8 cellular contexts compared by ENCODE assay signal in genomic region chr17:82031303-82031884, GRCh38. TPM values are rescaled to one million over a fixed set of nuclear protein-coding genes. Genes with fewer than 3 reads are reported as not detected.
DNase-seq lines count a peak whose midpoint lies in the region; ATAC-seq, FAIRE-seq and TF ChIP-seq lines count a peak whose summit lies in the region.

TSS of gene RAC3 (plus strand) at chr17:82031678. CDS start at chr17:82031762, 84 bp downstream.

- peak; percentile 10 for DNase-seq in CD1c-positive myeloid dendritic cell (ENCODE audit: extremely low spot score)
- peak; percentile 35 to 62 for DNase-seq in HAP-1 (ENCODE audit: low spot score in 2 of 2)
- peak; percentile 58 for DNase-seq in SK-MEL-5 (ENCODE audit: low read depth, low spot score)
- DNase-seq in endothelial cell of umbilical vein (ENCODE audit: low read depth, low spot score): no peak
- DNase-seq in nephron progenitor cell: peak; percentile 67
- DNase-seq in NK-92 (lab: John Stamatoyannopoulos, UW; ENCODE audit: unreplicated experiment): no peak
- DNase-seq in NCI-H2107 (lab: John Stamatoyannopoulos, UW): no peak

- H3K4me1 Mint-ChIP-seq in nephron progenitor cell: peaks cover 28% of the 10 kb centered on the region

- no peaks in the 10 kb centered on the region for H3K9me3 Mint-ChIP-seq in nephron progenitor cell

- H3K9me1 ChIP-seq in endothelial cell of umbilical vein (replicated peaks; ENCODE audit: control insufficient read depth, extremely low read depth, insufficient read depth, low read length): no peaks in the 10 kb centered on the region

- no peak within 1 kb of the TSS for H3K27ac Mint-ChIP-seq in nephron progenitor cell

- H3K4me2 ChIP-seq in endothelial cell of umbilical vein (ENCODE audit: insufficient read depth, low read length): peak within 1 kb of the TSS; percentile 80

- H3K4me3 ChIP-seq in HAP-1 (peak within 1 kb of the TSS; percentile 54), endothelial cell of umbilical vein (replicated peaks in 1 of 3; ENCODE audit: insufficient read depth in 1 of 3, low read depth in 1 of 3, low read length in 3 of 3) (peak within 1 kb of the TSS; percentile 51 to 78 (median 59))

- H4K20me1 ChIP-seq in endothelial cell of umbilical vein (replicated peaks; ENCODE audit: control insufficient read depth, extremely low read depth, insufficient read depth, low read length): no peaks in the 10 kb centered on the region

- no peak for TF ChIP-seq POLR2A in endothelial cell of umbilical vein (IDR thresholded peaks at IDR 0.05; ENCODE audit: low read depth, low read length)

- peak within 1 kb of the TSS; percentile 80 for H3K4me3 Mint-ChIP-seq in nephron progenitor cell

- CTCF ChIA-PET in endothelial cell of umbilical vein (lab: Charles Lee): interaction anchor here (0.9 to 4.2 kb wide), 19 partner anchors 10 to 290 kb away, joined by 3 to 127 read pairs (median 6); partner anchors contain the start of genes CENPX, CSNK1D, FASN and GPS1

- BruUV-seq in endothelial cell of umbilical vein (replicated peaks; lab: Mats Ljungman, UMichigan): no TSS peak

- no peak within 1 kb of the TSS for H3K27ac ChIP-seq in endothelial cell of umbilical vein (ENCODE audit: insufficient read depth, low read depth, low read length)

- no peak for TF ChIP-seq CTCF in endothelial cell of umbilical vein (IDR thresholded peaks at IDR 0.05; ENCODE audit: extremely low read depth in 1 of 2, insufficient read depth in 1 of 2, low read depth in 1 of 2, low read length in 2 of 2)
- TF ChIP-seq CTCF in nephron progenitor cell (IDR thresholded peaks at IDR 0.05): no peak

- ATAC-seq in HG03159 (IDR thresholded peaks at IDR 0.05; ENCODE audit: unreplicated experiment): no peak

- POLR2A ChIA-PET in endothelial cell of umbilical vein (lab: Charles Lee): no interaction called here

- no peak for FAIRE-seq in endothelial cell of umbilical vein (lab: Jason Lieb, UNC)

- no peaks in the 10 kb centered on the region for H3K27me3 ChIP-seq in HAP-1 (ENCODE audit: low read depth)
- no peaks in the 10 kb centered on the region for H3K27me3 ChIP-seq in endothelial cell of umbilical vein (ENCODE audit: control insufficient read depth in 2 of 2, insufficient read depth in 2 of 2, low read length in 2 of 2)

- dilution Hi-C loops in endothelial cell of umbilical vein (cut with MboI; ENCODE audit: extremely low pct_ligation_motif_present, low sequenced_read_pairs): no loop called here

- intact Hi-C loops in endothelial cell of umbilical vein (cut with micrococcal nuclease): loop anchor here (2.0 to 10.0 kb wide), 3 partner anchors 67 to 383 kb away; partner anchors contain the start of genes FASN, HEXD and OGFOD3

- in situ Hi-C loops in HAP-1 (cut with MboI; ENCODE audit: low sequenced_read_pairs) (loop anchor here (5.0 kb wide), 1 partner anchor 126 kb away; no protein-coding TSS in a partner anchor), SK-MEL-5 (cut with HindIII; ENCODE audit: low pct_unique_long_range_greater_than_20kb, low sequenced_read_pairs) (loop anchor here (10.0 kb wide), 1 partner anchor 103 kb away; no protein-coding TSS in a partner anchor)

- H3K9ac ChIP-seq in endothelial cell of umbilical vein (replicated peaks; ENCODE audit: extremely low read depth, insufficient read depth, low read length): peak within 1 kb of the TSS; percentile 41

- H3K27me3 Mint-ChIP-seq in nephron progenitor cell (ENCODE audit: low read depth, poor library complexity): peaks cover 9% of the 10 kb centered on the region

- H2AFZ ChIP-seq in endothelial cell of umbilical vein (ENCODE audit: low read depth, low read length): peak within 1 kb of the TSS; percentile 92

- H3K36me3 Mint-ChIP-seq in nephron progenitor cell (ENCODE audit: low read depth): no peaks in the 10 kb centered on the region

- H3K4me1 ChIP-seq in HAP-1: peaks cover 6% of the 10 kb centered on the region; the same call in 1 of the 2 replicates
- peaks cover 11% of the 10 kb centered on the region for H3K4me1 ChIP-seq in endothelial cell of umbilical vein (ENCODE audit: control insufficient read depth, extremely low read depth, insufficient read depth, low read length)

- peaks cover 4% of the 10 kb centered on the region for H3K79me2 ChIP-seq in endothelial cell of umbilical vein (ENCODE audit: control insufficient read depth, insufficient read depth, low read length)

- H3K9me3 ChIP-seq in HAP-1: no peaks in the 10 kb centered on the region
- H3K9me3 ChIP-seq in endothelial cell of umbilical vein (replicated peaks; ENCODE audit: control insufficient read depth, insufficient read depth, low read length): no peaks in the 10 kb centered on the region

- peaks cover 44% of the 10 kb centered on the region for H3K36me3 ChIP-seq in HAP-1 (replicated peaks)
- H3K36me3 ChIP-seq in endothelial cell of umbilical vein (ENCODE audit: control insufficient read depth in 2 of 2, extremely low read depth in 1 of 2, insufficient read depth in 2 of 2, low read length in 2 of 2): no peaks in the 10 kb centered on the region

TF ChIP-seq in endothelial cell of umbilical vein, 7 proteins besides CTCF, POLR2A, EP300 and RAD21:
- no peak for TF ChIP-seq EZH2 (IDR thresholded peaks at IDR 0.05; ENCODE audit: borderline replicate concordance, low read depth, low read length, severe bottlenecking)
- no peak for TF ChIP-seq MYC (IDR thresholded peaks at IDR 0.05; ENCODE audit: low read depth, low read length)
- TF ChIP-seq FOS (IDR thresholded peaks at IDR 0.05; ENCODE audit: borderline replicate concordance, insufficient read depth, low read length): no peak
- no peak for TF ChIP-seq MAX (IDR thresholded peaks at IDR 0.05; ENCODE audit: insufficient read depth, insufficient read length)
- TF ChIP-seq POLR2AphosphoS5 (IDR thresholded peaks at IDR 0.05; ENCODE audit: insufficient read depth, low read depth, low read length): no peak
- TF ChIP-seq GATA2 (IDR thresholded peaks at IDR 0.05; ENCODE audit: insufficient read depth, insufficient read length, low read depth, low read length): no peak
- no peak for TF ChIP-seq JUN (IDR thresholded peaks at IDR 0.05; ENCODE audit: borderline replicate concordance, insufficient read depth, insufficient read length, low read depth)

RNA-seq across cellular contexts. Expression of gene RAC3, which starts in this region (rescaled TPM):
- 38.0 and 45.8 TPM in 2 replicates for total RNA-seq in SK-MEL-5 (2014; rRNA removed; shearing (Covaris generic))
- polyA plus RNA-seq in SK-MEL-5 (2015; cell fraction: cytosol; rRNA removed): 39.7 and 48.1 TPM in 2 replicates
- 111 TPM in 2 replicates for polyA plus RNA-seq in SK-MEL-5 (2015; cell fraction: nucleus; rRNA removed)
- 34.1 and 35.4 TPM in 2 replicates for total RNA-seq in endothelial cell of umbilical vein
- 56.0 and 91.1 TPM in 2 replicates for polyA plus RNA-seq in endothelial cell of umbilical vein
- 37.4 and 51.2 TPM in 2 replicates for polyA plus RNA-seq in endothelial cell of umbilical vein (2011; cell fraction: cytosol; rRNA removed)
- polyA plus RNA-seq in endothelial cell of umbilical vein (2011; cell fraction: nucleus; rRNA removed): 50.0 and 55.7 TPM in 2 replicates
- polyA plus RNA-seq in endothelial cell of umbilical vein (2012): 23.4 and 52.5 TPM in 2 replicates
- 22.6 and 24.3 TPM in 2 replicates for polyA minus RNA-seq in endothelial cell of umbilical vein
- polyA minus RNA-seq in endothelial cell of umbilical vein (2011; cell fraction: cytosol; rRNA and poly(A)+ RNA removed): 7.6 TPM
- 9.2 and 19.1 TPM in 2 replicates for polyA minus RNA-seq in endothelial cell of umbilical vein (2011; cell fraction: nucleus; rRNA and poly(A)+ RNA removed)

Comparison
In these comparisons a context has a peak if more than half of its experiments do, and no peak if none do; other contexts are left out.
1. DNase-seq: peak in CD1c-positive myeloid dendritic cell (single experiment), HAP-1 (2 of 2), SK-MEL-5 (single experiment) and nephron progenitor cell (single experiment); none in endothelial cell of umbilical vein (single experiment), NK-92 (single experiment) and NCI-H2107 (single experiment).